ENCODE assay signal across 20 cellular contexts in the genomic region with DNA sequence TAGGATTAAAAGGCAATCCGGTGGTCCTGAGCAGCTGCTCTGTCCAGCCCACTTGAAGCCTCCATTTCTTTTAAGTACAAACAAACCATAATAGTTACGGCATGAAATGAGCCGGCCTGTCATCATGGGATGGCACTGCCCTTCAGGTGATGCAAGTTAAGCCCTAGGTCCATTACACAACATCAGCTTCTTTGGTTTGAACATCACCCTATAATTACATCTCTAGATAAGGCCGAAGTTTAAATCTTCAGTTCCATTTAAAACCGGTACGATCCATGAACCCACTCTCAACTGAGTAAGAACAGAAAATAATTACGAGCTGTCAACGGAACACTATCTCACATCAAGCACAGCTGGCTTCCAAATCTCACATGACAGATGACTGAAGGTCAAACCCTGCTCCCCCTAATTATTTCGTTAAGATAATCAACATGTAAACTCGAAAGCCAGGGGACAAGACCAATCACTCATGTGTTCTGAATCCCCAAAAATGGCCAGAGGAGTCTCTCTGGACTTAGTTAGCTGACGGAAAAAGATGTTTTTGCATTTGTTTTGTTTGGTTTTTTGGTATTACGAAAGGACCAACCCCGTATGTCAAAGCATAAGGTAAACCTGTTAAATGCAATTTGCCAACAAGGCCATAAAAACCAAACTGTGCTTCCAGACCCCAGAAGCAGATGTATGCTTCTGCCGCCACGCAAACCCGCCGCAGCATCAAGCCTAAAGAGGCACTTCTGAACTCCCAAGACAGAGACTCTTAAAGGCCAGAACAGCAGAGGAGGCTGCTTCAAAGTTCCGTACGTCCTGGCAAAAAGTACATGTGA.
"Had no signal": no experiment of that assay in that cellular context is flagged by ENCODE, and none has a peak within 500 bp of the region (broad histone marks: within the 10 kb centered on the region; RNA-seq: fewer than 3 reads in every experiment).

No MANE protein-coding gene starts in this region.

- H3K36me3 ChIP-seq: lower lobe of right lung, ovary, right lobe of liver had no signal

- H3K27ac ChIP-seq: dorsolateral prefrontal cortex, gastrocnemius medialis, heart left ventricle, lower lobe of right lung, ovary, psoas muscle, right lobe of liver, tibial nerve had no signal

- H3K27me3 ChIP-seq: dorsolateral prefrontal cortex, gastrocnemius medialis, heart left ventricle, ovary, right lobe of liver, tibial nerve had no signal

- H3K4me3 ChIP-seq: dorsolateral prefrontal cortex, gastrocnemius medialis, heart left ventricle, lower lobe of right lung, ovary, psoas muscle, right lobe of liver, tibial nerve had no signal

- ATAC-seq: activated CD8-positive, alpha-beta T cell treated with anti-CD3 and anti-CD28 coated beads for 36 hours; activated T-helper 17 cell treated with anti-CD3 and anti-CD28 coated beads, Interleukin-2, amount 50 U/mL, for 72 hours; gastrocnemius medialis; lower lobe of right lung; naive thymus-derived CD8-positive, alpha-beta T cell; psoas muscle had no signal

- DNase-seq: activated CD4-positive, alpha-beta T cell treated with anti-CD3 and anti-CD28 coated beads, Interleukin-2, amount 10 ng/mL, durations not matched to agents 24 days and 14 days; activated CD8-positive, alpha-beta T cell treated with anti-CD3 and anti-CD28 coated beads for 36 hours; activated naive CD4-positive, alpha-beta T cell treated with Interleukin-2 at 50 U/mL for 16 hours; activated naive CD8-positive, alpha-beta T cell treated with anti-CD3 and anti-CD28 coated beads, Interleukin-2, amount 10 ng/mL, durations not matched to agents 7 days and 5 days; activated T-cell treated with anti-CD3 and anti-CD28 coated beads, Interleukin-2, amount 50 U/mL, for 1 hour; amygdala; caudate nucleus; dorsolateral prefrontal cortex; gastrocnemius medialis; heart left ventricle; lower lobe of right lung; naive thymus-derived CD8-positive, alpha-beta T cell; ovary; psoas muscle; right lobe of liver; stimulated activated CD4-positive, alpha-beta T cell treated with anti-CD3 and anti-CD28 coated beads, Interleukin-15, amount 100 ng/mL, for 24 hours; stimulated activated CD4-positive, alpha-beta T cell treated with anti-CD3 and anti-CD28 coated beads, Interleukin-2, amount 100 ng/mL, for 48 hours; T-helper 9 cell had no signal

- H3K4me1 ChIP-seq: gastrocnemius medialis had no signal

- H3K9me3 ChIP-seq: gastrocnemius medialis, heart left ventricle, lower lobe of right lung, ovary, psoas muscle, right lobe of liver, tibial nerve had no signal
